9 cellular contexts compared by ENCODE assay signal in the genomic region with DNA sequence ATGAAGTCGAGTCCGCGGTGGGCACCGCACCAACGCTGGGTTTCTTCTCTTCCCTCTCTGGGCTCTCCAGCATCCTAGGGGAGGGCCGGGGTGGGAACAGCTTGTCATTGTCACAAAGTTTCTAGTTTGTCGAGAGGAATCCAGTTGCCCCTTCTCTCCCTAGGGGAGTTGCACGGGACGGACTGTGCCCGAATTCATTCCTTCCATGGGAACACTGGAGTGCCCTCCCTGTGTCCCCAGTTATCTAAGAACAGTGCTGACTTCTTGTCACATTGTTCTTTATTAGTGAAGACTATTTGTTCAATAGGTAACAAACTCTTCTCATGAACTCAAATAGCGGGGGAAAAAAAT. TPM values are rescaled to one million over a fixed set of nuclear protein-coding genes. Genes with fewer than 3 reads are reported as not detected.
DNase-seq lines count a peak whose midpoint lies in the region; ATAC-seq and TF ChIP-seq lines count a peak whose summit lies in the region.
"Had no signal": no experiment of that assay in that cellular context is flagged by ENCODE, and none has a peak within 500 bp of the region (broad histone marks: within the 10 kb centered on the region; RNA-seq: fewer than 3 reads in every experiment).

No MANE protein-coding gene starts in this region.

- no TSS peak for BruUV-seq in Calu3 (replicated peaks; lab: Mats Ljungman, UMichigan)

- no peak overlapping the region for H3K14ac ChIP-seq in trophoblast cell (ENCODE audit: low read length)

- H4K91ac ChIP-seq in trophoblast cell (ENCODE audit: low read depth, low read length): no peak overlapping the region

- no peak overlapping the region for H4K8ac ChIP-seq in trophoblast cell (ENCODE audit: low read depth, low read length)

- no peak for DNase-seq in Calu3
- no peak for DNase-seq in T-cell
- no peak for DNase-seq in fibroblast of villous mesenchyme (ENCODE audit: low read depth)
- no peak for DNase-seq in trophoblast cell
- no peak for DNase-seq in kidney glomerular epithelial cell (lab: John Stamatoyannopoulos, UW)
- DNase-seq in NCI-H2171 (lab: John Stamatoyannopoulos, UW): no peak
- DNase-seq in NCI-H748 treated with DMSO at 0.1 percent for 48 hours (lab: John Stamatoyannopoulos, UW): no peak
- DNase-seq: MV-4-11 had no signal

- no peak overlapping the region for H2AK5ac ChIP-seq in trophoblast cell (ENCODE audit: low read length)

- no peak overlapping the region for H4K12ac ChIP-seq in trophoblast cell (ENCODE audit: low read depth, low read length)

- H3K27ac Mint-ChIP-seq in Calu3 (ENCODE audit: unreplicated experiment): peak overlapping the region; percentile 59
- H3K27ac Mint-ChIP-seq in T-cell: peak overlapping the region; percentile 75 to 83

- H3K4me3 ChIP-seq in fibroblast of villous mesenchyme (ENCODE audit: low read depth, low read length): peak overlapping the region; percentile 73
- no peak overlapping the region for H3K4me3 ChIP-seq in trophoblast cell (ENCODE audit: low read depth, low read length)

- peaks cover 8% of the 10 kb centered on the region for H3K79me1 ChIP-seq in trophoblast cell (ENCODE audit: low read length)

- no peak overlapping the region for H3K27ac ChIP-seq in trophoblast cell (ENCODE audit: low read depth, low read length)

- H2BK120ac ChIP-seq in trophoblast cell (ENCODE audit: insufficient read depth, low read length, poor library complexity): no peak overlapping the region

- H3K36me3 Mint-ChIP-seq in Calu3 (ENCODE audit: insufficient read depth, unreplicated experiment) (peaks cover 68% of the 10 kb centered on the region), T-cell (peaks cover 14% of the 10 kb centered on the region)

- no peak overlapping the region for H2BK12ac ChIP-seq in trophoblast cell (ENCODE audit: low read length)

- POLR2A ChIA-PET in T-cell (lab: Charles Lee): no interaction called here

- no peaks in the 10 kb centered on the region for H3K9me3 ChIP-seq in trophoblast cell (ENCODE audit: insufficient read depth, low read depth, low read length)

- no peaks in the 10 kb centered on the region for H3K9me3 Mint-ChIP-seq in Calu3 (ENCODE audit: low read depth, unreplicated experiment)
- no peaks in the 10 kb centered on the region for H3K9me3 Mint-ChIP-seq in T-cell

- H3K4me1 ChIP-seq in trophoblast cell (ENCODE audit: control insufficient read depth in 1 of 2, insufficient read depth in 2 of 2, low read length in 2 of 2): peaks cover 4 to 16% of the 10 kb centered on the region in 2 experiments

- peaks cover 8 to 11% of the 10 kb centered on the region in 2 experiments for H3K36me3 ChIP-seq in trophoblast cell (ENCODE audit: control insufficient read depth in 1 of 2, insufficient read depth in 2 of 2, low read length in 2 of 2)

- H2AFZ ChIP-seq in trophoblast cell (ENCODE audit: insufficient read depth, low read length, poor library complexity): no peak overlapping the region

- H3K4me2 ChIP-seq in trophoblast cell (ENCODE audit: low read length): peak overlapping the region; percentile 88

- H3K9ac ChIP-seq in trophoblast cell (ENCODE audit: low read length): no peak overlapping the region

- ATAC-seq in T-cell (replicated peaks in 1 of 4) (no peak), esophagus mucosa (no peak)

- H3K4ac ChIP-seq in trophoblast cell (ENCODE audit: low read depth, low read length): no peak overlapping the region

- no peaks in the 10 kb centered on the region for H3K27me3 ChIP-seq in trophoblast cell (ENCODE audit: insufficient read depth, low read length)

- peaks cover 16% of the 10 kb centered on the region for H3K27me3 Mint-ChIP-seq in Calu3 (ENCODE audit: unreplicated experiment)
- H3K27me3 Mint-ChIP-seq in T-cell: no peaks in the 10 kb centered on the region

- H3K4me3 Mint-ChIP-seq in Calu3 (ENCODE audit: low read depth, unreplicated experiment) (peak overlapping the region; percentile 87), T-cell (peak overlapping the region; percentile 77 to 83 (median 78))

- no peak overlapping the region for H3K18ac ChIP-seq in trophoblast cell (ENCODE audit: low read length)

- no CpG with 5 or more reads among the region's 11 CpGs for WGBS in trophoblast cell (ENCODE audit: extremely low coverage, insufficient coverage, insufficient read length)

- no peak overlapping the region for H3K23ac ChIP-seq in trophoblast cell (ENCODE audit: low read length)

- intact Hi-C loops in Calu3 (cut with micrococcal nuclease; ENCODE audit: unreplicated experiment): no loop called here

- H3K79me2 ChIP-seq in trophoblast cell (ENCODE audit: control insufficient read depth, insufficient read depth, low read length, poor library complexity): peaks cover 7% of the 10 kb centered on the region

- CTCF ChIA-PET in Calu3 (lab: Charles Lee): interaction anchor here (0.6 kb wide), 1 partner anchor 24 kb away, joined by 3 read pairs; no protein-coding TSS in a partner anchor
- CTCF ChIA-PET in T-cell (lab: Charles Lee): interaction anchor here in 1 of 2 donors (0.7 kb wide), 1 partner anchor 416 kb away, joined by 3 read pairs; no protein-coding TSS in a partner anchor

- TF ChIP-seq CTCF in Calu3 (IDR thresholded peaks at IDR 0.05; ENCODE audit: unreplicated experiment) (no peak), fibroblast of villous mesenchyme (IDR thresholded peaks at IDR 0.05; ENCODE audit: insufficient read depth, low read depth, low read length) (no peak)

- H2BK5ac ChIP-seq in trophoblast cell (ENCODE audit: low read depth, low read length, poor library complexity): no peak overlapping the region

- H3K4me1 Mint-ChIP-seq in Calu3 (ENCODE audit: low read depth, unreplicated experiment): peaks cover 21% of the 10 kb centered on the region
- H3K4me1 Mint-ChIP-seq in T-cell: peaks cover 50 to 63% (median 54%) of the 10 kb centered on the region in 3 donors

RNA-seq across cellular contexts. Expression of gene KLHL36, which starts 1.2 kb away (rescaled TPM):
- 90.4 and 93.6 TPM in 2 replicates for total RNA-seq in Calu3 (2022)
- total RNA-seq in T-cell: 100 to 1,000 TPM in 3 of 5 donors, 10 to 100 TPM in 2; 96.1 to 135 (median 127) TPM
- total RNA-seq in fibroblast of villous mesenchyme: 66.7 and 71.7 TPM in 2 replicates
- 17.4 and 17.6 TPM in 2 replicates for polyA plus RNA-seq in trophoblast cell (2013)
- 26.3 TPM for total RNA-seq in esophagus mucosa

RNA-seq across cellular contexts. Expression of gene COTL1, which starts 31.6 kb away (rescaled TPM):
- total RNA-seq in Calu3 (2022): 312 and 343 TPM in 2 replicates
- total RNA-seq in T-cell: 100 to 1,000 TPM; 205 to 265 (median 221) TPM
- 265 and 310 TPM in 2 replicates for total RNA-seq in fibroblast of villous mesenchyme
- 194 and 199 TPM in 2 replicates for polyA plus RNA-seq in trophoblast cell (2013)
- 16.3 TPM for total RNA-seq in esophagus mucosa

RNA-seq across cellular contexts. Expression of gene USP10, which starts 50.3 kb away (rescaled TPM):
- 141 and 152 TPM in 2 replicates for total RNA-seq in Calu3 (2022)
- total RNA-seq in T-cell: 100 to 1,000 TPM in 3 of 5 donors, 10 to 100 TPM in 2; 80.4 to 122 (median 104) TPM
- total RNA-seq in fibroblast of villous mesenchyme: 53.1 and 65.2 TPM in 2 replicates
- 86.2 and 87.9 TPM in 2 replicates for polyA plus RNA-seq in trophoblast cell (2013)
- 63.0 TPM for total RNA-seq in esophagus mucosa

Comparison
In these comparisons a context has a peak if more than half of its experiments do, and no peak if none do; other contexts are left out.
1. RNA of gene COTL1, which starts 31.6 kb away (total RNA-seq): 312 to 343 TPM in Calu3, 265 to 310 TPM in fibroblast of villous mesenchyme and 205 to 265 TPM in T-cell; 16.3 TPM in esophagus mucosa (single experiment); every median in the first group is over 10 times any median in the second.